In genomic region chr10:110007171-110007700, GRCh38 we compare ENCODE assay signal across 8 cellular contexts. TPM values are rescaled to one million over a fixed set of nuclear protein-coding genes. Genes with fewer than 3 reads are reported as not detected.
DNase-seq lines count a peak whose midpoint lies in the region; ATAC-seq and TF ChIP-seq lines count a peak whose summit lies in the region.

No MANE protein-coding gene starts in this region.

- CTCF ChIA-PET in CD4-positive, alpha-beta memory T cell (lab: Charles Lee; ENCODE audit: partially characterized antibody) = interaction anchor here (1.0 to 2.3 kb wide), 4 partner anchors 9 to 123 kb away, joined by 3 to 10 read pairs (median 5); no protein-coding TSS in a partner anchor

- no peaks in the 10 kb centered on the region for H3K27me3 ChIP-seq in CD4-positive, alpha-beta memory T cell (ENCODE audit: insufficient read depth, low read length)
- H3K27me3 ChIP-seq in heart right ventricle = no peaks in the 10 kb centered on the region
- H3K27me3 ChIP-seq in skeletal muscle tissue (ENCODE audit: control insufficient read depth in 3 of 3, insufficient read depth in 3 of 3, low read length in 3 of 3) = no peaks in the 10 kb centered on the region

- no peak overlapping the region for H3K27ac Mint-ChIP-seq in CD4-positive, alpha-beta memory T cell

- no peak for DNase-seq in CD4-positive, alpha-beta memory T cell
- peak; percentile 57 to 65 for DNase-seq in activated CD4-positive, alpha-beta T cell treated with anti-CD3 and anti-CD28 coated beads, Interleukin-2, amount 50 U/mL, for 48 hours
- no peak for DNase-seq in heart right ventricle
- DNase-seq in SW 1271 (lab: John Stamatoyannopoulos, UW) = no peak
- no peak for DNase-seq in activated gamma-delta T cell (lab: John Stamatoyannopoulos, UW)

- peak overlapping the region; percentile 66 to 84 (median 76) for H3K9ac ChIP-seq in skeletal muscle tissue (ENCODE audit: low read depth in 1 of 3, low read length in 3 of 3)

- H3K9me3 Mint-ChIP-seq in CD4-positive, alpha-beta memory T cell = no peaks in the 10 kb centered on the region

- H3K9me3 ChIP-seq in CD4-positive, alpha-beta memory T cell (ENCODE audit: control insufficient read depth in 1 of 2, low read length in 2 of 2) = no peaks in the 10 kb centered on the region
- H3K9me3 ChIP-seq in heart right ventricle = no peaks in the 10 kb centered on the region
- no peaks in the 10 kb centered on the region for H3K9me3 ChIP-seq in skeletal muscle tissue (ENCODE audit: control insufficient read depth in 3 of 3, low read length in 3 of 3)

- WGBS in heart right ventricle, 2 donors = 1% methylated on average over 40 of the region's 40 CpGs

- peaks cover 15 to 41% (median 33%) of the 10 kb centered on the region in 4 donors for H3K4me1 Mint-ChIP-seq in CD4-positive, alpha-beta memory T cell

- peaks cover 0 to 8% of the 10 kb centered on the region in 2 donors for H3K36me3 Mint-ChIP-seq in CD4-positive, alpha-beta memory T cell

- POLR2A ChIA-PET in CD4-positive, alpha-beta memory T cell (lab: Charles Lee; ENCODE audit: partially characterized antibody) = interaction anchor here (0.6 to 10.1 kb wide), 21 partner anchors 9 to 202 kb away, joined by 3 to 116 read pairs (median 5); no protein-coding TSS in a partner anchor

- no peak overlapping the region for H3K4me3 Mint-ChIP-seq in CD4-positive, alpha-beta memory T cell

- ATAC-seq in GM19452 (IDR thresholded peaks at IDR 0.05; ENCODE audit: unreplicated experiment) = peak; percentile 35
- ATAC-seq in HG03460 (IDR thresholded peaks at IDR 0.05; ENCODE audit: unreplicated experiment) = peak; percentile 27
- ATAC-seq in heart right ventricle = peak; percentile 32 to 62 (median 53)

- intact Hi-C loops in CD4-positive, alpha-beta memory T cell (cut with micrococcal nuclease) = loop anchor here (2.0 to 10.0 kb wide), 3 partner anchors 28 to 910 kb away; partner anchors contain the start of genes BBIP1, SHOC2 and SMNDC1
- intact Hi-C loops in heart right ventricle (cut with DNase I) = loop anchor here in 7 of 10 donors (2.0 to 10.0 kb wide), 19 partner anchors 40 to 908 kb away; partner anchors contain the start of genes XPNPEP1 (in 4 of the 7), BBIP1 (in 1 of the 7) and SHOC2 (in 1 of the 7)

- H3K27ac ChIP-seq in CD4-positive, alpha-beta memory T cell (ENCODE audit: low read depth, low read length) = peak overlapping the region; percentile 81
- H3K27ac ChIP-seq in heart right ventricle (peak overlapping the region; percentile 89 to 99 (median 96)), skeletal muscle tissue (ENCODE audit: low read depth, low read length) (peak overlapping the region; percentile 74)

- TF ChIP-seq CTCF in heart right ventricle (IDR thresholded peaks at IDR 0.05) = no peak

- H3K4me3 ChIP-seq in CD4-positive, alpha-beta memory T cell (ENCODE audit: low read length in 2 of 2) = peak overlapping the region in 1 of 2 donors; percentile 88
- H3K4me3 ChIP-seq in heart right ventricle (peak overlapping the region; percentile 87 to 99 (median 96)), skeletal muscle tissue (ENCODE audit: low read length in 3 of 3) (peak overlapping the region; percentile 71 to 76 (median 71))

- no peaks in the 10 kb centered on the region for H3K27me3 Mint-ChIP-seq in CD4-positive, alpha-beta memory T cell

- H3K4me1 ChIP-seq in CD4-positive, alpha-beta memory T cell (ENCODE audit: insufficient read depth, low read length) = peaks cover 35% of the 10 kb centered on the region
- H3K4me1 ChIP-seq in heart right ventricle = peaks cover 0 to 72% (median 56%) of the 10 kb centered on the region in 9 donors
- peaks cover 14 to 23% (median 16%) of the 10 kb centered on the region in 3 donors for H3K4me1 ChIP-seq in skeletal muscle tissue (ENCODE audit: control insufficient read depth in 3 of 3, insufficient read depth in 3 of 3, low read length in 3 of 3)

- no peaks in the 10 kb centered on the region for H3K36me3 ChIP-seq in CD4-positive, alpha-beta memory T cell (ENCODE audit: insufficient read depth, low read length)
- no peaks in the 10 kb centered on the region for H3K36me3 ChIP-seq in heart right ventricle
- H3K36me3 ChIP-seq in skeletal muscle tissue (ENCODE audit: control insufficient read depth in 3 of 3, insufficient read depth in 3 of 3, low read length in 3 of 3) = no peaks in the 10 kb centered on the region

RNA-seq across cellular contexts. Expression of gene ADD3, which starts 0.5 kb away (rescaled TPM):
- total RNA-seq in CD4-positive, alpha-beta memory T cell = 100 to 1,000 TPM; 365 to 374 TPM
- polyA plus RNA-seq in CD4-positive, alpha-beta memory T cell = 100 to 1,000 TPM; 525 to 613 TPM
- total RNA-seq in heart right ventricle (100 to 1,000 TPM in 2 of 10 donors, 10 to 100 TPM in 8; 62.5 to 106 (median 89.5) TPM), skeletal muscle tissue (113 TPM)
- polyA plus RNA-seq in heart right ventricle = 10 to 100 TPM; 28.0 to 63.2 TPM

Comparison
In these comparisons a context has a peak if more than half of its experiments do, and no peak if none do; other contexts are left out.
1. DNase-seq: peak in activated CD4-positive, alpha-beta T cell treated with anti-CD3 and anti-CD28 coated beads, Interleukin-2, amount 50 U/mL, for 48 hours (2 of 2); none in CD4-positive, alpha-beta memory T cell (0 of 5), heart right ventricle (0 of 2), SW 1271 (0 of 2) and activated gamma-delta T cell (single experiment).
2. Peak in every context shown above with its lines, with median percentiles within 50 percentile points of each other: H3K27ac ChIP-seq and ATAC-seq.